Comparison of ENCODE assay signal across 8 cellular contexts in genomic region chr13:102774210-102774560, GRCh38. TPM values are rescaled to one million over a fixed set of nuclear protein-coding genes. Genes with fewer than 3 reads are reported as not detected.
A peak's percentile ranks its signal among the peaks of the same experiment; 100 is the strongest.
DNase-seq lines count a peak whose midpoint lies in the region; ATAC-seq and TF ChIP-seq lines count a peak whose summit lies in the region.

No MANE protein-coding gene starts in this region.

- H3K4me2 ChIP-seq in SK-N-SH: peak overlapping the region; percentile 89

- H3K36me3 ChIP-seq in SK-N-SH (replicated peaks in 1 of 2; ENCODE audit: control insufficient read depth in 1 of 2, insufficient read depth in 2 of 2, low read length in 1 of 2) (no peaks in the 10 kb centered on the region), suprapubic skin (no peaks in the 10 kb centered on the region)

- peak overlapping the region; percentile 89 for H3K27ac Mint-ChIP-seq in activated naive CD8-positive, alpha-beta T cell treated with anti-CD3 and anti-CD28 coated beads, Interleukin-2, amount 10 ng/mL, durations not matched to agents 7 days and 5 days
- H3K27ac Mint-ChIP-seq in immature natural killer cell: peak overlapping the region; percentile 91 to 98 (median 94)

- no peaks in the 10 kb centered on the region for H3K9me2 ChIP-seq in SK-N-SH

- peak overlapping the region; percentile 94 for H2AFZ ChIP-seq in SK-N-SH (ENCODE audit: low read depth)

- no peaks in the 10 kb centered on the region for H3K9me3 Mint-ChIP-seq in activated naive CD8-positive, alpha-beta T cell treated with anti-CD3 and anti-CD28 coated beads, Interleukin-2, amount 10 ng/mL, durations not matched to agents 7 days and 5 days
- no peaks in the 10 kb centered on the region for H3K9me3 Mint-ChIP-seq in immature natural killer cell

- H3K27ac ChIP-seq in SK-N-SH (ENCODE audit: low read depth in 2 of 2, low read length in 1 of 2): peak overlapping the region; percentile 77 to 88; a peak in 3 of 4 replicates
- H3K27ac ChIP-seq in suprapubic skin: peak overlapping the region; percentile 78

- CTCF ChIA-PET in SK-N-SH (lab: Yijun Ruan, JAX): interaction anchor here (0.7 to 2.0 kb wide), 5 partner anchors 25 to 97 kb away, joined by 3 to 6 read pairs (median 3); partner anchors contain the start of gene ERCC5

- H3K4me1 ChIP-seq in SK-N-SH (ENCODE audit: control insufficient read depth in 1 of 2, insufficient read depth in 2 of 2, low read depth in 1 of 2, low read length in 1 of 2) (peaks cover 0 to 11% of the 10 kb centered on the region in 2 experiments; a peak in 2 of 4 replicates), suprapubic skin (peaks cover 13% of the 10 kb centered on the region)

- no peak for TF ChIP-seq RAD21 in SK-N-SH (IDR thresholded peaks at IDR 0.05; ENCODE audit: low read length)

- 88% methylated on average over 22 of the region's 26 CpGs for WGBS in SK-N-SH (ENCODE audit: low lambda C conversion rate)
- 82% methylated on average over 26 of the region's 26 CpGs for WGBS in suprapubic skin

- POLR2A ChIA-PET in SK-N-SH (lab: Yijun Ruan, JAX): interaction anchor here (1.2 to 2.0 kb wide), 2 partner anchors 21 to 26 kb away, joined by 3 to 7 read pairs; no protein-coding TSS in a partner anchor
- POLR2A ChIA-PET in activated naive CD8-positive, alpha-beta T cell treated with anti-CD3 and anti-CD28 coated beads, Interleukin-2, amount 10 ng/mL, durations not matched to agents 7 days and 5 days (lab: Charles Lee): interaction anchor here (0.7 to 6.1 kb wide), 11 partner anchors 11 to 182 kb away, joined by 3 to 77 read pairs (median 6); partner anchors contain the start of genes BIVM, ERCC5, POGLUT2 and TPP2

- H3K9me3 ChIP-seq in SK-N-SH: no peaks in the 10 kb centered on the region
- H3K9me3 ChIP-seq in suprapubic skin: no peaks in the 10 kb centered on the region

- H3K4me1 Mint-ChIP-seq in activated naive CD8-positive, alpha-beta T cell treated with anti-CD3 and anti-CD28 coated beads, Interleukin-2, amount 10 ng/mL, durations not matched to agents 7 days and 5 days: peaks cover 54% of the 10 kb centered on the region
- peaks cover 49 to 62% of the 10 kb centered on the region in 2 donors for H3K4me1 Mint-ChIP-seq in immature natural killer cell

- TF ChIP-seq EP300 in SK-N-SH (IDR thresholded peaks at IDR 0.05; ENCODE audit: borderline replicate concordance in 1 of 2, low read depth in 1 of 2, low read length in 1 of 2) (no peak), suprapubic skin (IDR thresholded peaks at IDR 0.05) (no peak)

- peak overlapping the region; percentile 77 for H3K9ac ChIP-seq in SK-N-SH

- H3K36me3 Mint-ChIP-seq in activated naive CD8-positive, alpha-beta T cell treated with anti-CD3 and anti-CD28 coated beads, Interleukin-2, amount 10 ng/mL, durations not matched to agents 7 days and 5 days: peaks cover 2% of the 10 kb centered on the region
- H3K36me3 Mint-ChIP-seq in immature natural killer cell: no peaks in the 10 kb centered on the region

- peaks cover 5% of the 10 kb centered on the region for H3F3A ChIP-seq in SK-N-SH (replicated peaks; ENCODE audit: insufficient read depth)

- TF ChIP-seq CTCF in SK-N-SH (IDR thresholded peaks at IDR 0.05) (no peak), suprapubic skin (IDR thresholded peaks at IDR 0.05) (no peak)

- ATAC-seq in SK-N-SH treated with all-trans-retinoic acid at 6 μM for 48 hours: no peak
- no peak for ATAC-seq in activated naive CD8-positive, alpha-beta T cell treated with anti-CD3 and anti-CD28 coated beads, Interleukin-2, amount 10 ng/mL, durations not matched to agents 7 days and 5 days (ENCODE audit: low read depth)
- no peak for ATAC-seq in GM21786 (IDR thresholded peaks at IDR 0.05; ENCODE audit: unreplicated experiment)

- H3K27me3 Mint-ChIP-seq in activated naive CD8-positive, alpha-beta T cell treated with anti-CD3 and anti-CD28 coated beads, Interleukin-2, amount 10 ng/mL, durations not matched to agents 7 days and 5 days: no peaks in the 10 kb centered on the region
- H3K27me3 Mint-ChIP-seq in immature natural killer cell (ENCODE audit: low read depth in 3 of 3): peaks cover 4 to 14% (median 14%) of the 10 kb centered on the region in 3 donors

- H4K20me1 ChIP-seq in SK-N-SH (ENCODE audit: insufficient read depth): no peaks in the 10 kb centered on the region

- no peak for TF ChIP-seq POLR2A in suprapubic skin (IDR thresholded peaks at IDR 0.05)

- DNase-seq in SK-N-SH (no peak), immature natural killer cell (no peak), suprapubic skin (ENCODE audit: low spot score in 2 of 2) (peak in 1 of 2 donors; percentile 62), NOMO-1 treated with dmso at 0.1 percent for 144 hours (lab: John Stamatoyannopoulos, UW; ENCODE audit: unreplicated experiment) (no peak), cortex of kidney (lab: John Stamatoyannopoulos, UW) (no peak)
- DNase-seq in activated naive CD8-positive, alpha-beta T cell treated with anti-CD3 and anti-CD28 coated beads, Interleukin-2, amount 10 ng/mL, durations not matched to agents 7 days and 5 days: no peak

- H3K27me3 ChIP-seq in SK-N-SH (ENCODE audit: insufficient read depth) (no peaks in the 10 kb centered on the region), suprapubic skin (no peaks in the 10 kb centered on the region)

- H3K4me3 ChIP-seq in SK-N-SH (ENCODE audit: low read depth in 2 of 2, low read length in 1 of 2): peak overlapping the region; percentile 80 to 91
- H3K4me3 ChIP-seq in suprapubic skin: peak overlapping the region; percentile 71

- H3K4me3 Mint-ChIP-seq in activated naive CD8-positive, alpha-beta T cell treated with anti-CD3 and anti-CD28 coated beads, Interleukin-2, amount 10 ng/mL, durations not matched to agents 7 days and 5 days: peak overlapping the region; percentile 81
- H3K4me3 Mint-ChIP-seq in immature natural killer cell: peak overlapping the region; percentile 89 to 98 (median 95)

- H3K79me2 ChIP-seq in SK-N-SH (ENCODE audit: insufficient read depth): peaks cover 20% of the 10 kb centered on the region; the same call in 1 of the 2 replicates

TF ChIP-seq in SK-N-SH, 30 proteins besides CTCF, POLR2A, EP300 and RAD21 (continues in another document):
- no peak for TF ChIP-seq PBX3 (IDR thresholded peaks at IDR 0.05)
- no peak for TF ChIP-seq RXRA (IDR thresholded peaks at IDR 0.05; ENCODE audit: borderline replicate concordance, low read depth)
- no peak for TF ChIP-seq POLR2AphosphoS5 (IDR thresholded peaks at IDR 0.05; ENCODE audit: low read depth, low read length)
- TF ChIP-seq RFX5 (IDR thresholded peaks at IDR 0.05; ENCODE audit: low read length): no peak
- no peak for TF ChIP-seq TEAD4 (IDR thresholded peaks at IDR 0.05; ENCODE audit: borderline replicate concordance, insufficient read depth)
- TF ChIP-seq RCOR1 (IDR thresholded peaks at IDR 0.05; ENCODE audit: low read length): no peak

TF ChIP-seq in SK-N-SH treated with all-trans-retinoic acid at 6 μM for 48 hours, 23 proteins besides CTCF, POLR2A, EP300 and RAD21 (continues in another document):
- no peak for TF ChIP-seq ZNF70 (CRISPR knock-in tag; IDR thresholded peaks at IDR 0.05)
- no peak for TF ChIP-seq GLIS3 (CRISPR knock-in tag; IDR thresholded peaks at IDR 0.05)
- no peak for TF ChIP-seq TOX (CRISPR knock-in tag; IDR thresholded peaks at IDR 0.05; ENCODE audit: borderline replicate concordance)
- no peak for TF ChIP-seq ZNF565 (CRISPR knock-in tag; conservative IDR thresholded peaks at IDR 0.05; ENCODE audit: low read depth)
- no peak for TF ChIP-seq CREB5 (CRISPR knock-in tag; IDR thresholded peaks at IDR 0.05; ENCODE audit: low read depth)
- no peak for TF ChIP-seq BACH2 (CRISPR knock-in tag; IDR thresholded peaks at IDR 0.05; ENCODE audit: borderline replicate concordance)
- no peak for TF ChIP-seq SNAI2 (CRISPR knock-in tag; IDR thresholded peaks at IDR 0.05)

RNA-seq across cellular contexts. Expression of gene TEX30, which starts 0.6 kb away (rescaled TPM):
- polyA plus RNA-seq in SK-N-SH (2012; rRNA removed): 7.2 and 8.6 TPM in 2 replicates
- 11.4 and 15.5 TPM in 2 replicates for polyA plus RNA-seq in SK-N-SH (2012; cell fraction: cytosol; rRNA removed)
- 3.5 and 4.7 TPM in 2 replicates for polyA plus RNA-seq in SK-N-SH (2012; cell fraction: nucleus; rRNA removed)
- 10 to 100 TPM; 22.2 to 23.0 TPM for total RNA-seq in activated naive CD8-positive, alpha-beta T cell treated with anti-CD3 and anti-CD28 coated beads, Interleukin-2, amount 10 ng/mL, durations not matched to agents 7 days and 5 days
- 10 to 100 TPM; 24.3 to 30.8 (median 24.5) TPM for polyA plus RNA-seq in immature natural killer cell
- total RNA-seq in suprapubic skin: 10 to 100 TPM in 1 of 4 donors, 1 to 10 TPM in 3; 4.4 to 11.5 (median 6.8) TPM

RNA-seq across cellular contexts. Expression of gene POGLUT2, which starts 24.6 kb away (rescaled TPM):
- polyA plus RNA-seq in SK-N-SH (2012; rRNA removed): 10.2 and 12.4 TPM in 2 replicates
- polyA plus RNA-seq in SK-N-SH (2012; cell fraction: cytosol; rRNA removed): 14.2 and 14.6 TPM in 2 replicates
- 5.2 and 8.2 TPM in 2 replicates for polyA plus RNA-seq in SK-N-SH (2012; cell fraction: nucleus; rRNA removed)
- total RNA-seq in activated naive CD8-positive, alpha-beta T cell treated with anti-CD3 and anti-CD28 coated beads, Interleukin-2, amount 10 ng/mL, durations not matched to agents 7 days and 5 days: 1 to 10 TPM; 8.2 to 8.8 TPM
- 1 to 10 TPM; 1.2 to 4.2 (median 1.7) TPM for polyA plus RNA-seq in immature natural killer cell
- total RNA-seq in suprapubic skin: 1 to 10 TPM; 2.5 to 2.8 (median 2.7) TPM

RNA-seq across cellular contexts. Expression of gene BIVM, which starts 24.7 kb away (rescaled TPM):
- polyA plus RNA-seq in SK-N-SH (2012; rRNA removed): 8.8 and 12.8 TPM in 2 replicates
- 12.7 and 14.6 TPM in 2 replicates for polyA plus RNA-seq in SK-N-SH (2012; cell fraction: cytosol; rRNA removed)
- polyA plus RNA-seq in SK-N-SH (2012; cell fraction: nucleus; rRNA removed): 19.2 and 30.1 TPM in 2 replicates
- total RNA-seq in activated naive CD8-positive, alpha-beta T cell treated with anti-CD3 and anti-CD28 coated beads, Interleukin-2, amount 10 ng/mL, durations not matched to agents 7 days and 5 days: 10 to 100 TPM; 19.8 to 26.2 TPM
- 10 to 100 TPM; 13.3 to 20.1 (median 13.6) TPM for polyA plus RNA-seq in immature natural killer cell
- total RNA-seq in suprapubic skin: 10 to 100 TPM in 2 of 4 donors, 1 to 10 TPM in 2; 3.3 to 21.1 (median 7.3) TPM
